ENCODE assay signal across 18 cellular contexts in the genomic region with DNA sequence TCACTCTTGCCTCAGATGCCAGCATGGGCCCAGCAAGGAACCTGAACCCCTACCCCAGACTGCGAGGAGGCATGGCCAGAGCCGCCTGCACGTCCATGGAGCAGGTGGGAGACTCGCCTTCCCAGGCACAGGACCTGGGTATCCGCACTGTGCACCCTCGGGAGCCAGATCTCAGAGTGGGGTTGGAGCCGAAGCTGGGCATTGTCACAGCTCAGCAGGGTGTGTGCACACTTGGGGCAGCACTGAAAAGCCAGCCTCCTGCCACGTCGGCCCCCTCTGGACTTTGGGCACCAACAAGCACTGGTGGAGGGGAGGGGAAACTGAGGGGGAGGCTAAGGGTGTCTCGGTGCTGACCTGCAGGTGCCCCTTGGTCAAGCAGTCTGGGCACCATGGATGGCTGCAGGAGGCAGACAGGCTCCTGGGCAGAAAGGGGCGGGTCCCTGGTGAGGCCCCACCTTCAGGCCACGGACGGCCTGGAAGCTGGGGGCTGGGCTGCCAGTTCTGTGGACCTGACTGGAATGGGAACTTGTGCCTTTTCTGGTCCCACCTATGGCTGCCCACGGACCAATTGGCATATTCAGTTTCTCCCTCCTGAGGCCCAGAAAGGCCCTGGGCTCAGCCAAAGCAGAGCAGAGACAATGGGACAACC. TPM values are rescaled to one million over a fixed set of nuclear protein-coding genes. Genes with fewer than 3 reads are reported as not detected.
DNase-seq lines count a peak whose midpoint lies in the region; ATAC-seq and TF ChIP-seq lines count a peak whose summit lies in the region.
"Had no signal": no experiment of that assay in that cellular context is flagged by ENCODE, and none has a peak within 500 bp of the region (broad histone marks: within the 10 kb centered on the region; RNA-seq: fewer than 3 reads in every experiment).

No MANE protein-coding gene starts in this region.

- peaks cover 0 to 38% of the 10 kb centered on the region in 2 donors for H3K36me3 ChIP-seq in gastrocnemius medialis

- peak overlapping the region in 1 of 2 donors; percentile 44 for H3K27ac Mint-ChIP-seq in activated naive CD4-positive, alpha-beta T cell treated with anti-CD3 and anti-CD28 coated beads, Interleukin-2, amount 50 U/mL, for 72 hours
- H3K27ac Mint-ChIP-seq in activated naive CD4-positive, alpha-beta T cell treated with anti-CD3 and anti-CD28 coated beads, Interleukin-2, amount 10 ng/mL, durations not matched to agents 7 days and 5 days = no peak overlapping the region
- peak overlapping the region; percentile 79 for H3K27ac Mint-ChIP-seq in WTC11

- no peak overlapping the region for H3K27ac ChIP-seq in gastrocnemius medialis
- H3K27ac ChIP-seq: Peyer's patch had no signal

- peaks cover 0 to 5% of the 10 kb centered on the region in 2 donors for H3K4me1 ChIP-seq in gastrocnemius medialis
- H3K4me1 ChIP-seq: Caco-2, Peyer's patch had no signal

- POLR2A ChIA-PET in WTC11 (lab: Charles Lee) = no interaction called here

- in situ Hi-C loops in gastrocnemius medialis (cut with MboI; ENCODE audit: low sequenced_read_pairs in 4 of 4) = no loop called here

- H3K4me1 Mint-ChIP-seq in activated naive CD4-positive, alpha-beta T cell treated with anti-CD3 and anti-CD28 coated beads, Interleukin-2, amount 10 ng/mL, durations not matched to agents 7 days and 5 days = peaks cover 5% of the 10 kb centered on the region
- H3K4me1 Mint-ChIP-seq in WTC11 = peaks cover 13% of the 10 kb centered on the region

- H3K9me3 Mint-ChIP-seq in activated naive CD4-positive, alpha-beta T cell treated with anti-CD3 and anti-CD28 coated beads, Interleukin-2, amount 50 U/mL, for 72 hours = no peaks in the 10 kb centered on the region
- H3K9me3 Mint-ChIP-seq in activated naive CD4-positive, alpha-beta T cell treated with anti-CD3 and anti-CD28 coated beads, Interleukin-2, amount 10 ng/mL, durations not matched to agents 7 days and 5 days = no peaks in the 10 kb centered on the region
- no peaks in the 10 kb centered on the region for H3K9me3 Mint-ChIP-seq in WTC11

- TF ChIP-seq POLR2A in gastrocnemius medialis (IDR thresholded peaks at IDR 0.05) = no peak

- no peaks in the 10 kb centered on the region for H3K27me3 Mint-ChIP-seq in activated naive CD4-positive, alpha-beta T cell treated with anti-CD3 and anti-CD28 coated beads, Interleukin-2, amount 10 ng/mL, durations not matched to agents 7 days and 5 days
- H3K27me3 Mint-ChIP-seq in WTC11 (ENCODE audit: low read depth) = no peaks in the 10 kb centered on the region

- H3K4me3 Mint-ChIP-seq in activated naive CD4-positive, alpha-beta T cell treated with anti-CD3 and anti-CD28 coated beads, Interleukin-2, amount 10 ng/mL, durations not matched to agents 7 days and 5 days = no peak overlapping the region
- H3K4me3 Mint-ChIP-seq in WTC11 = no peak overlapping the region

- intact Hi-C loops in left colon (cut with DNase I, micrococcal nuclease) (no loop called here), gastrocnemius medialis (cut with DNase I; ENCODE audit: low total_unique reads) (no loop called here)

- TF ChIP-seq CTCF in WTC11 (IDR thresholded peaks at IDR 0.05) (no peak), gastrocnemius medialis (IDR thresholded peaks at IDR 0.05 in 4 of 5, conservative IDR thresholded peaks at IDR 0.05 in 1 of 5) (no peak)

- H3K9me3 ChIP-seq in gastrocnemius medialis = no peaks in the 10 kb centered on the region
- H3K9me3 ChIP-seq: Caco-2, Peyer's patch had no signal

- peak; percentile 18 to 42 for ATAC-seq in activated naive CD4-positive, alpha-beta T cell treated with anti-CD3 and anti-CD28 coated beads, Interleukin-2, amount 50 U/mL, for 72 hours
- ATAC-seq in WTC11 = no peak; the same call in 1 of the 2 replicates
- peak; percentile 28 for ATAC-seq in left colon
- ATAC-seq in stimulated activated naive CD8-positive, alpha-beta T cell treated with anti-CD3 and anti-CD28 coated beads, Interleukin-15, Interleukin-2, amounts not matched to agents 100 U/mL and 50 U/mL, for 24 hours = peak; percentile 26
- ATAC-seq in gastrocnemius medialis = no peak
- ATAC-seq in GM21526 (IDR thresholded peaks at IDR 0.05; ENCODE audit: low FRiP score, unreplicated experiment) = no peak

- H3K4me3 ChIP-seq in gastrocnemius medialis = no peak overlapping the region
- H3K4me3 ChIP-seq: Peyer's patch had no signal

- peaks cover 0 to 6% of the 10 kb centered on the region in 2 donors for H3K36me3 Mint-ChIP-seq in activated naive CD4-positive, alpha-beta T cell treated with anti-CD3 and anti-CD28 coated beads, Interleukin-2, amount 50 U/mL, for 72 hours
- peaks cover 27% of the 10 kb centered on the region for H3K36me3 Mint-ChIP-seq in activated naive CD4-positive, alpha-beta T cell treated with anti-CD3 and anti-CD28 coated beads, Interleukin-2, amount 10 ng/mL, durations not matched to agents 7 days and 5 days
- peaks cover 32% of the 10 kb centered on the region for H3K36me3 Mint-ChIP-seq in WTC11

- CTCF ChIA-PET in activated naive CD4-positive, alpha-beta T cell treated with anti-CD3 and anti-CD28 coated beads, Interleukin-2, amount 10 ng/mL, durations not matched to agents 7 days and 5 days (lab: Charles Lee) = interaction anchor here (1.1 kb wide), 1 partner anchor 631 kb away, joined by 3 read pairs; no protein-coding TSS in a partner anchor
- CTCF ChIA-PET in WTC11 (lab: Charles Lee) = interaction anchor here (1.1 to 1.6 kb wide), 3 partner anchors 85 to 91 kb away, joined by 4 to 6 read pairs (median 5); no protein-coding TSS in a partner anchor

- H3K27me3 ChIP-seq in gastrocnemius medialis = no peaks in the 10 kb centered on the region
- H3K27me3 ChIP-seq: Peyer's patch had no signal

- no peak for DNase-seq in activated naive CD4-positive, alpha-beta T cell treated with anti-CD3 and anti-CD28 coated beads, Interleukin-2, amount 50 U/mL, for 72 hours (ENCODE audit: low spot score in 2 of 2)
- no peak for DNase-seq in activated naive CD4-positive, alpha-beta T cell treated with anti-CD3 and anti-CD28 coated beads, Interleukin-2, amount 10 ng/mL, durations not matched to agents 7 days and 5 days
- DNase-seq in WTC11 (ENCODE audit: low spot score) (no peak), left colon (no peak), gastrocnemius medialis (no peak)
- DNase-seq in stimulated activated naive CD8-positive, alpha-beta T cell treated with anti-CD3 and anti-CD28 coated beads, Interleukin-15, Interleukin-2, amounts not matched to agents 100 U/mL and 50 U/mL, for 24 hours = no peak
- no peak for DNase-seq in activated effector memory CD4-positive, alpha-beta T cell treated with anti-CD3 and anti-CD28 coated beads, Interleukin-2, amount 50 U/mL, for 16 hours
- DNase-seq: C1 segment of cervical spinal cord, Caco-2, NCI-H1417, NCI-H2029, NCI-H510A, NCI-H82 had no signal

TF ChIP-seq in WTC11, 78 proteins besides CTCF, POLR2A, EP300 and RAD21:
- TF ChIP-seq, protein P1, sequence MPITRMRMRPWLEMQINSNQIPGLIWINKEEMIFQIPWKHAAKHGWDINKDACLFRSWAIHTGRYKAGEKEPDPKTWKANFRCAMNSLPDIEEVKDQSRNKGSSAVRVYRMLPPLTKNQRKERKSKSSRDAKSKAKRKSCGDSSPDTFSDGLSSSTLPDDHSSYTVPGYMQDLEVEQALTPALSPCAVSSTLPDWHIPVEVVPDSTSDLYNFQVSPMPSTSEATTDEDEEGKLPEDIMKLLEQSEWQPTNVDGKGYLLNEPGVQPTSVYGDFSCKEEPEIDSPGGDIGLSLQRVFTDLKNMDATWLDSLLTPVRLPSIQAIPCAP (CRISPR knock-in tag; IDR thresholded peaks at IDR 0.05) = no peak
- TF ChIP-seq, protein P2, sequence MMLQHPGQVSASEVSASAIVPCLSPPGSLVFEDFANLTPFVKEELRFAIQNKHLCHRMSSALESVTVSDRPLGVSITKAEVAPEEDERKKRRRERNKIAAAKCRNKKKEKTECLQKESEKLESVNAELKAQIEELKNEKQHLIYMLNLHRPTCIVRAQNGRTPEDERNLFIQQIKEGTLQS (CRISPR knock-in tag; conservative IDR thresholded peaks at IDR 0.05) = no peak
- TF ChIP-seq FOXJ3 (CRISPR knock-in tag; IDR thresholded peaks at IDR 0.05; ENCODE audit: borderline replicate concordance) (no peak), GTF2I (CRISPR knock-in tag; conservative IDR thresholded peaks at IDR 0.05) (no peak)
- TF ChIP-seq, protein P3, sequence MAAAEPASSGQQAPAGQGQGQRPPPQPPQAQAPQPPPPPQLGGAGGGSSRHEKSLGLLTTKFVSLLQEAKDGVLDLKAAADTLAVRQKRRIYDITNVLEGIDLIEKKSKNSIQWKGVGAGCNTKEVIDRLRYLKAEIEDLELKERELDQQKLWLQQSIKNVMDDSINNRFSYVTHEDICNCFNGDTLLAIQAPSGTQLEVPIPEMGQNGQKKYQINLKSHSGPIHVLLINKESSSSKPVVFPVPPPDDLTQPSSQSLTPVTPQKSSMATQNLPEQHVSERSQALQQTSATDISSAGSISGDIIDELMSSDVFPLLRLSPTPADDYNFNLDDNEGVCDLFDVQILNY (CRISPR knock-in tag; IDR thresholded peaks at IDR 0.05) = no peak
TF ChIP-seq in WTC11: peak in this region for 0.

RNA-seq across cellular contexts. Expression of a gene that starts 49.2 kb away (rescaled TPM):
- total RNA-seq in activated naive CD4-positive, alpha-beta T cell treated with anti-CD3 and anti-CD28 coated beads, Interleukin-2, amount 50 U/mL, for 72 hours = not detected
- total RNA-seq in WTC11 (2021) (0.16 to 0.27 TPM (median 0.26 TPM) in 3 replicates), left colon (10 to 100 TPM in 1 of 2 donors, 1 to 10 TPM in 1; 2.4 to 11.8 TPM), gastrocnemius medialis (1 to 10 TPM in 1 of 4 donors, under 1 TPM in 3; 0.49 to 1.5 (median 0.64) TPM)
- total RNA-seq: A172, H4, LHCN-M2 had no signal

RNA-seq across cellular contexts. Expression of a gene that starts 57.9 kb away (rescaled TPM):
- total RNA-seq in activated naive CD4-positive, alpha-beta T cell treated with anti-CD3 and anti-CD28 coated beads, Interleukin-2, amount 50 U/mL, for 72 hours = 10 to 100 TPM; 61.8 to 99.2 TPM
- total RNA-seq in WTC11 (2021) (79.0 to 80.3 TPM (median 79.6 TPM) in 3 replicates), left colon (10 to 100 TPM; 53.1 to 53.9 TPM), gastrocnemius medialis (10 to 100 TPM in 2 of 4 donors, 1 to 10 TPM in 2; 7.7 to 28.7 (median 9.1) TPM)

Comparison
In these comparisons a context has a peak if more than half of its experiments do, and no peak if none do; other contexts are left out.
1. ATAC-seq: peak in activated naive CD4-positive, alpha-beta T cell treated with anti-CD3 and anti-CD28 coated beads, Interleukin-2, amount 50 U/mL, for 72 hours (2 of 2), left colon (single experiment) and stimulated activated naive CD8-positive, alpha-beta T cell treated with anti-CD3 and anti-CD28 coated beads, Interleukin-15, Interleukin-2, amounts not matched to agents 100 U/mL and 50 U/mL, for 24 hours (single experiment); none in WTC11 (single experiment), gastrocnemius medialis (0 of 2) and GM21526 (single experiment).